Comparison of ENCODE assay signal across 22 cellular contexts in genomic region chr16:57145964-57146647, GRCh38. TPM values are rescaled to one million over a fixed set of nuclear protein-coding genes. Genes with fewer than 3 reads are reported as not detected.
DNase-seq lines count a peak whose midpoint lies in the region; ATAC-seq, FAIRE-seq and TF ChIP-seq lines count a peak whose summit lies in the region.
"Had no signal": no experiment of that assay in that cellular context is flagged by ENCODE, and none has a peak within 500 bp of the region (broad histone marks: within the 10 kb centered on the region; RNA-seq: fewer than 3 reads in every experiment).

No MANE protein-coding gene starts in this region.

- no TSS peak for BruUV-seq in K562 (replicated peaks; lab: Mats Ljungman, UMichigan)

- no peaks in the 10 kb centered on the region for H3K9me1 ChIP-seq in K562 (ENCODE audit: control insufficient read depth, insufficient read depth, low read length)

- no peak for TF ChIP-seq POLR2A in K562 (conservative IDR thresholded peaks at IDR 0.05)

- H3K36me3 Mint-ChIP-seq in GM23338 (ENCODE audit: low read depth) (no peaks in the 10 kb centered on the region; the same call in 2 of the 3 replicates), nephron (ENCODE audit: low read depth) (no peaks in the 10 kb centered on the region)
- H3K36me3 Mint-ChIP-seq: memory B cell; natural killer cell; stimulated activated effector memory CD8-positive, alpha-beta T cell treated with anti-CD3 and anti-CD28 coated beads, Interleukin-12 subunit alpha, Interleukin-12 subunit beta, amount 100 ng/mL, for 72 hours had no signal

- CTCF ChIA-PET in K562 (lab: Yijun Ruan, JAX; ENCODE audit: low intra/inter-chr PET ratio), result no interaction called here

- no peak for TF ChIP-seq EP300 in K562 (IDR thresholded peaks at IDR 0.05; ENCODE audit: low read length)

- H3K27me3 ChIP-seq in GM23338 (ENCODE audit: insufficient read depth) (no peaks in the 10 kb centered on the region), K562 (ENCODE audit: control insufficient read depth in 2 of 2, insufficient read depth in 2 of 2, low read length in 2 of 2) (no peaks in the 10 kb centered on the region)
- H3K27me3 ChIP-seq: esophagus squamous epithelium, SJCRH30, tibial nerve had no signal

- peak; percentile 4; the same call in 2 of the 3 replicates for ATAC-seq in GM23338
- ATAC-seq in K562, result peak; percentile 41
- no peak for ATAC-seq in HG02678 (IDR thresholded peaks at IDR 0.05; ENCODE audit: unreplicated experiment)
- ATAC-seq: activated CD4-positive, alpha-beta T cell treated with anti-CD3 and anti-CD28 coated beads for 36 hours; natural killer cell had no signal

- TF ChIP-seq RAD21 in K562 (CRISPR knock-in tag; conservative IDR thresholded peaks at IDR 0.05 in 1 of 2, IDR thresholded peaks at IDR 0.05 in 1 of 2), result no peak

- TF ChIP-seq CTCF in GM23338 (conservative IDR thresholded peaks at IDR 0.05; ENCODE audit: low read depth in 2 of 2) (no peak), K562 (IDR thresholded peaks at IDR 0.05 in 2 of 3, conservative IDR thresholded peaks at IDR 0.05 in 1 of 3; ENCODE audit: insufficient read depth in 2 of 3, low read depth in 1 of 3, low read length in 3 of 3) (no peak), nephron (IDR thresholded peaks at IDR 0.05; ENCODE audit: unreplicated experiment in 3 of 3) (no peak)

- H3K4me2 ChIP-seq in GM23338 (no peak overlapping the region), K562 (ENCODE audit: insufficient read depth, low read length) (peak overlapping the region; percentile 50)

- H3K4me1 ChIP-seq in GM23338 (ENCODE audit: insufficient read depth) (peaks cover 31% of the 10 kb centered on the region), K562 (replicated peaks in 1 of 2; ENCODE audit: control insufficient read depth in 2 of 2, insufficient read depth in 2 of 2, low read length in 2 of 2) (peaks cover 25 to 34% of the 10 kb centered on the region in 2 experiments)

- DNase-seq in 8988T (peak; percentile 36), GM23338 (ENCODE audit: low spot score) (no peak), K562 (ENCODE audit: extremely low read depth in 1 of 4, low spot score in 3 of 4) (peak in 1 of 4 experiments; percentile 40), hippocampal formation (lab: John Stamatoyannopoulos, UW) (no peak), SW 1271 (lab: John Stamatoyannopoulos, UW) (no peak)
- DNase-seq in stimulated activated naive CD4-positive, alpha-beta T cell (lab: John Stamatoyannopoulos, UW), result no peak
- DNase-seq: activated CD4-positive, alpha-beta T cell treated with anti-CD3 and anti-CD28 coated beads for 36 hours; activated gamma-delta T cell; central memory CD4-positive, alpha-beta T cell; effector CD4-positive, alpha-beta T cell; EL; esophagus squamous epithelium; KG1; natural killer cell; NCI-H1105 treated with DMSO at 0.1 percent for 48 hours had no signal

- no peak overlapping the region for H3K27ac ChIP-seq in GM23338 (ENCODE audit: low read depth)
- peak overlapping the region; percentile 23; the same call in 1 of the 3 replicates for H3K27ac ChIP-seq in K562 (ENCODE audit: extremely low read depth, low read depth, low read length)
- H3K27ac ChIP-seq: SJCRH30 had no signal

- no peak overlapping the region for H3K27ac Mint-ChIP-seq in GM23338
- peak overlapping the region in 2 of 3 experiments; percentile 44 to 53 for H3K27ac Mint-ChIP-seq in nephron
- H3K27ac Mint-ChIP-seq: memory B cell; natural killer cell; stimulated activated effector memory CD8-positive, alpha-beta T cell treated with anti-CD3 and anti-CD28 coated beads, Interleukin-12 subunit alpha, Interleukin-12 subunit beta, amount 100 ng/mL, for 72 hours had no signal

- no peak for FAIRE-seq in K562 (lab: Jason Lieb, UNC)

- no peaks in the 10 kb centered on the region for H3K9me2 ChIP-seq in GM23338 (ENCODE audit: insufficient read depth)

- in situ Hi-C loops in K562 (cut with MboI), result no loop called here

- H3K4me1 Mint-ChIP-seq in GM23338 (peaks cover 51% of the 10 kb centered on the region), nephron (peaks cover 31% of the 10 kb centered on the region)

- H3K4me3 Mint-ChIP-seq in GM23338, result no peak overlapping the region
- no peak overlapping the region for H3K4me3 Mint-ChIP-seq in nephron
- H3K4me3 Mint-ChIP-seq: activated CD4-positive, alpha-beta T cell treated with anti-CD3 and anti-CD28 coated beads for 36 hours; memory B cell; natural killer cell; stimulated activated effector memory CD8-positive, alpha-beta T cell treated with anti-CD3 and anti-CD28 coated beads, Interleukin-12 subunit alpha, Interleukin-12 subunit beta, amount 100 ng/mL, for 72 hours had no signal

- 56% methylated on average over 22 of the region's 25 CpGs for WGBS in K562 (ENCODE audit: insufficient coverage, low coverage, missing lambda C conversion rate)

- H3K36me3 ChIP-seq in GM23338 (ENCODE audit: insufficient read depth), result no peaks in the 10 kb centered on the region
- H3K36me3 ChIP-seq in K562 (ENCODE audit: control insufficient read depth, insufficient read depth, low read length), result no peaks in the 10 kb centered on the region
- H3K36me3 ChIP-seq: esophagus squamous epithelium had no signal

- H3K9ac ChIP-seq in K562 (ENCODE audit: insufficient read depth in 1 of 2, low read depth in 2 of 2, low read length in 2 of 2), result peak overlapping the region in 1 of 2 experiments; percentile 29; a peak in 1 of 4 replicates

- H3K27me3 Mint-ChIP-seq in GM23338 (ENCODE audit: insufficient read depth, low read depth, poor library complexity), result peaks cover 20% of the 10 kb centered on the region
- H3K27me3 Mint-ChIP-seq in nephron (ENCODE audit: low read depth), result peaks cover 4% of the 10 kb centered on the region
- H3K27me3 Mint-ChIP-seq: activated CD4-positive, alpha-beta T cell treated with anti-CD3 and anti-CD28 coated beads for 36 hours; memory B cell had no signal

- H3K79me2 ChIP-seq in GM23338 (replicated peaks; ENCODE audit: insufficient read depth), result no peaks in the 10 kb centered on the region
- H3K79me2 ChIP-seq in K562 (ENCODE audit: control insufficient read depth, insufficient read depth, low read length), result no peaks in the 10 kb centered on the region

- H2AFZ ChIP-seq in GM23338, result no peak overlapping the region
- H2AFZ ChIP-seq in K562 (ENCODE audit: low read depth, low read length), result peak overlapping the region; percentile 78

- no peaks in the 10 kb centered on the region for H3K9me3 ChIP-seq in K562 (replicated peaks; ENCODE audit: control insufficient read depth, insufficient read depth, low read depth, low read length)
- H3K9me3 ChIP-seq: esophagus squamous epithelium, SJCRH30, tibial nerve had no signal

- H3K4me3 ChIP-seq in GM23338, result no peak overlapping the region
- H3K4me3 ChIP-seq in K562, result no peak overlapping the region
- H3K4me3 ChIP-seq: esophagus squamous epithelium, SJCRH30, tibial nerve had no signal

- intact Hi-C loops in K562 (cut with micrococcal nuclease), result no loop called here

- H4K20me1 ChIP-seq in GM23338 (replicated peaks; ENCODE audit: insufficient read depth) (no peaks in the 10 kb centered on the region), K562 (replicated peaks; ENCODE audit: control insufficient read depth, insufficient read depth, low read length) (no peaks in the 10 kb centered on the region)

- H3K9me3 Mint-ChIP-seq in GM23338 (no peaks in the 10 kb centered on the region; the same call in 2 of the 3 replicates), nephron (no peaks in the 10 kb centered on the region)
- H3K9me3 Mint-ChIP-seq: H9; memory B cell; natural killer cell; stimulated activated effector memory CD8-positive, alpha-beta T cell treated with anti-CD3 and anti-CD28 coated beads, Interleukin-12 subunit alpha, Interleukin-12 subunit beta, amount 100 ng/mL, for 72 hours had no signal

- POLR2A ChIA-PET in K562 (lab: Yijun Ruan, JAX), result no interaction called here

- H3F3A ChIP-seq in GM23338 (replicated peaks; ENCODE audit: low read depth), result no peaks in the 10 kb centered on the region

RNA-seq across cellular contexts. Expression of gene PSME3IP1, which starts 39.7 kb away (rescaled TPM):
- 78.0 and 111 TPM in 2 replicates for total RNA-seq in GM23338 (2014; rRNA removed; shearing (Covaris generic))
- polyA plus RNA-seq in GM23338 (2016; fragmentation: Nextera tagmentation; extraction: Ambion mirVana) (93.2 and 105 TPM in 2 replicates), K562 (2011; rRNA removed) (115 and 144 TPM in 2 replicates), K562 (2014; fragmentation: Illumina TruSeq; extraction: Trizol) (155 and 187 TPM in 2 replicates), K562 (2014; fragmentation: Nextera tagmentation; extraction: Ambion mirVana) (100 to 1,000 TPM in 1 of 2 experiments, 10 to 100 TPM in 1; 63.8 to 142 TPM), K562 (2014; rRNA removed) (146 and 152 TPM in 2 replicates)
- total RNA-seq in K562 (2011; cell fraction: chromatin; rRNA removed; ENCODE audit: low replicate concordance), result 53.9 and 134 TPM in 2 replicates
- 46.7 and 60.7 TPM in 2 replicates for total RNA-seq in K562 (2011; cell fraction: nucleolus; rRNA removed)
- 71.6 and 104 TPM in 2 replicates for total RNA-seq in K562 (2011; cell fraction: nucleoplasm; rRNA removed)
- total RNA-seq in K562 (2014; rRNA removed) (76.9 and 85.5 TPM in 2 replicates), K562 (2014; rRNA removed; fragmentation: Illumina TruSeq; extraction: Trizol) (143 and 167 TPM in 2 replicates), K562 (2015; rRNA removed; fragmentation: Illumina TruSeq; extraction: Trizol) (147 and 158 TPM in 2 replicates), K562 (2021) (104 and 106 TPM in 2 replicates)
- 132 and 144 TPM in 2 replicates for polyA plus RNA-seq in K562 (2011; cell fraction: cytosol; rRNA removed)
- 251 and 259 TPM in 2 replicates for polyA plus RNA-seq in K562 (2011; cell fraction: nucleus; rRNA removed)
- polyA plus RNA-seq in K562 (2012), result 88.6 and 121 TPM in 2 replicates
- polyA minus RNA-seq in K562 (2011; rRNA and poly(A)+ RNA removed), result 78.0 and 80.4 TPM in 2 replicates
- 45.1 and 48.8 TPM in 2 replicates for polyA minus RNA-seq in K562 (2011; cell fraction: cytosol; rRNA and poly(A)+ RNA removed)
- 40.8 and 66.0 TPM in 2 replicates for polyA minus RNA-seq in K562 (2011; cell fraction: nucleus; rRNA and poly(A)+ RNA removed)

RNA-seq across cellular contexts. Expression of gene RSPRY1, which starts 40.0 kb away (rescaled TPM):
- 35.9 and 39.7 TPM in 2 replicates for total RNA-seq in GM23338 (2014; rRNA removed; shearing (Covaris generic))
- polyA plus RNA-seq in GM23338 (2016; fragmentation: Nextera tagmentation; extraction: Ambion mirVana) (20.4 and 25.8 TPM in 2 replicates), K562 (2011; rRNA removed) (25.4 and 28.0 TPM in 2 replicates), K562 (2014; fragmentation: Illumina TruSeq; extraction: Trizol) (17.6 and 23.1 TPM in 2 replicates), K562 (2014; fragmentation: Nextera tagmentation; extraction: Ambion mirVana) (10 to 100 TPM; 10.2 to 13.4 TPM), K562 (2014; rRNA removed) (15.0 and 17.5 TPM in 2 replicates)
- total RNA-seq in K562 (2011; cell fraction: chromatin; rRNA removed; ENCODE audit: low replicate concordance), result 60.1 and 86.3 TPM in 2 replicates
- total RNA-seq in K562 (2011; cell fraction: nucleolus; rRNA removed), result 29.9 and 41.0 TPM in 2 replicates
- total RNA-seq in K562 (2011; cell fraction: nucleoplasm; rRNA removed), result 44.0 and 48.0 TPM in 2 replicates
- total RNA-seq in K562 (2014; rRNA removed) (14.5 and 20.0 TPM in 2 replicates), K562 (2014; rRNA removed; fragmentation: Illumina TruSeq; extraction: Trizol) (25.5 and 26.3 TPM in 2 replicates), K562 (2015; rRNA removed; fragmentation: Illumina TruSeq; extraction: Trizol) (25.2 and 27.8 TPM in 2 replicates), K562 (2021) (20.8 and 22.7 TPM in 2 replicates)
- polyA plus RNA-seq in K562 (2011; cell fraction: cytosol; rRNA removed), result 10.7 and 15.7 TPM in 2 replicates
- 21.4 and 28.5 TPM in 2 replicates for polyA plus RNA-seq in K562 (2011; cell fraction: nucleus; rRNA removed)
- polyA plus RNA-seq in K562 (2012), result 11.1 and 11.4 TPM in 2 replicates
- polyA minus RNA-seq in K562 (2011; rRNA and poly(A)+ RNA removed), result 61.4 and 62.4 TPM in 2 replicates
- polyA minus RNA-seq in K562 (2011; cell fraction: cytosol; rRNA and poly(A)+ RNA removed), result 31.9 and 34.4 TPM in 2 replicates
- polyA minus RNA-seq in K562 (2011; cell fraction: nucleus; rRNA and poly(A)+ RNA removed), result 26.1 and 51.2 TPM in 2 replicates

RNA-seq across cellular contexts. Expression of gene CPNE2, which starts 53.7 kb away (rescaled TPM):
- total RNA-seq in GM23338 (2014; rRNA removed; shearing (Covaris generic)), result 11.3 and 14.2 TPM in 2 replicates
- polyA plus RNA-seq in GM23338 (2016; fragmentation: Nextera tagmentation; extraction: Ambion mirVana), result 7.1 and 9.5 TPM in 2 replicates
- total RNA-seq in K562 (2011; cell fraction: chromatin; rRNA removed; ENCODE audit: low replicate concordance), result 13.7 and 32.7 TPM in 2 replicates
- total RNA-seq in K562 (2011; cell fraction: nucleolus; rRNA removed), result 12.5 and 13.5 TPM in 2 replicates
- 13.3 and 19.4 TPM in 2 replicates for total RNA-seq in K562 (2011; cell fraction: nucleoplasm; rRNA removed)
- 7.0 and 7.3 TPM in 2 replicates for total RNA-seq in K562 (2014; rRNA removed)
- 4.2 and 5.0 TPM in 2 replicates for total RNA-seq in K562 (2014; rRNA removed; fragmentation: Illumina TruSeq; extraction: Trizol)
- total RNA-seq in K562 (2015; rRNA removed; fragmentation: Illumina TruSeq; extraction: Trizol), result 7.7 and 8.6 TPM in 2 replicates
- total RNA-seq in K562 (2021), result 9.5 and 10.6 TPM in 2 replicates
- 13.9 and 26.9 TPM in 2 replicates for polyA plus RNA-seq in K562 (2011; rRNA removed)
- polyA plus RNA-seq in K562 (2011; cell fraction: cytosol; rRNA removed), result 28.1 and 34.9 TPM in 2 replicates
- 14.0 and 18.6 TPM in 2 replicates for polyA plus RNA-seq in K562 (2011; cell fraction: nucleus; rRNA removed)
- polyA plus RNA-seq in K562 (2012), result 14.1 and 33.3 TPM in 2 replicates
- 11.8 and 14.1 TPM in 2 replicates for polyA plus RNA-seq in K562 (2014; fragmentation: Illumina TruSeq; extraction: Trizol)
- polyA plus RNA-seq in K562 (2014; fragmentation: Nextera tagmentation; extraction: Ambion mirVana), result 1 to 10 TPM; 3.0 to 3.8 TPM
- polyA plus RNA-seq in K562 (2014; rRNA removed), result 11.7 and 14.0 TPM in 2 replicates
- 8.9 and 12.3 TPM in 2 replicates for polyA minus RNA-seq in K562 (2011; rRNA and poly(A)+ RNA removed)
- 7.7 and 8.6 TPM in 2 replicates for polyA minus RNA-seq in K562 (2011; cell fraction: cytosol; rRNA and poly(A)+ RNA removed)
- polyA minus RNA-seq in K562 (2011; cell fraction: nucleus; rRNA and poly(A)+ RNA removed), result 6.6 and 9.8 TPM in 2 replicates
